Comparison of ENCODE assay signal across 1 cellular context in the genomic region with DNA sequence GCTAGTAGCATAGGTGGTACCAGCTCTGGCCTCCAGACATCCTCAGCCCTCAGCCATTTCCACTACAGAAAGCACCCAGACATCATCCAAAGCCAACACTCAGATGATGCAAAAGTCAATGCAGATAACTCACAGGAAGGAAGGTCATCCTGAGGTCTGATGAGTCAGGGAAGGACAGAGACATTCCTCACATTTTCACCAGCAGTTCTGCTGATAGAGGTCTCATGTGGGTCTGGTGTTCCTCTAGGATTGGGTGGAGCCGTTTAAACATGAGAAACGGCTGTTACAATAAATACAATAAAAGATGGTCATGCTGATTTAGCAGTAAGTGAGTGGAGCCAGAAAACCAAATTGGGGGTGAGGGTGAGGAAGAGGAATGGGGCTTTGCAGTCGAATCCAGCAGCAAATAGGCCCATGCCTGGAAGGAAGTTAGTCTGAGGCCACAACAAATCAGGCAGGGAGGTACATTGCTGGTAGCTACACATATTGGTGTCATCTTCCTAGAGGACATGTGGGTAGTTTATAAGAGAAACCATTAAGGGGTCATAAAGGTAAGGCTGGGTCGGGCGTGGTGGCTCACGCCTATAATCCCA.
TF ChIP-seq lines count a peak whose summit lies in the region.

No MANE protein-coding gene starts in this region.

TF ChIP-seq in HepG2, 621 proteins besides CTCF, POLR2A, EP300 and RAD21 (continued from another document and continues in another):
- TF ChIP-seq, protein P1, sequence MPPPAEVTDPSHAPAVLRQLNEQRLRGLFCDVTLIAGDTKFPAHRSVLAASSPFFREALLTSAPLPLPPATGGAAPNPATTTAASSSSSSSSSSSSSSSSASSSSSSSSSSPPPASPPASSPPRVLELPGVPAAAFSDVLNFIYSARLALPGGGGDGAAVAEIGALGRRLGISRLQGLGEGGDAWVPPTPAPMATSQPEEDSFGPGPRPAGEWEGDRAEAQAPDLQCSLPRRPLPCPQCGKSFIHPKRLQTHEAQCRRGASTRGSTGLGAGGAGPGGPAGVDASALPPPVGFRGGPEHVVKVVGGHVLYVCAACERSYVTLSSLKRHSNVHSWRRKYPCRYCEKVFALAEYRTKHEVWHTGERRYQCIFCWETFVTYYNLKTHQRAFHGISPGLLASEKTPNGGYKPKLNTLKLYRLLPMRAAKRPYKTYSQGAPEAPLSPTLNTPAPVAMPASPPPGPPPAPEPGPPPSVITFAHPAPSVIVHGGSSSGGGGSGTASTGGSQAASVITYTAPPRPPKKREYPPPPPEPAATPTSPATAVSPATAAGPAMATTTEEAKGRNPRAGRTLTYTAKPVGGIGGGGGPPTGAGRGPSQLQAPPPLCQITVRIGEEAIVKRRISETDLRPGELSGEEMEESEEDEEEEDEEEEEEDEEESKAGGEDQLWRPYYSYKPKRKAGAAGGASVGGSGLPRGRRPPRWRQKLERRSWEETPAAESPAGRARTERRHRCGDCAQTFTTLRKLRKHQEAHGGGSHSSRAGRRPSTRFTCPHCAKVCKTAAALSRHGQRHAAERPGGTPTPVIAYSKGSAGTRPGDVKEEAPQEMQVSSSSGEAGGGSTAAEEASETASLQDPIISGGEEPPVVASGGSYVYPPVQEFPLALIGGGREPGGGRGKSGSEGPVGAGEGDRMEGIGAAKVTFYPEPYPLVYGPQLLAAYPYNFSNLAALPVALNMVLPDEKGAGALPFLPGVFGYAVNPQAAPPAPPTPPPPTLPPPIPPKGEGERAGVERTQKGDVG (CRISPR knock-in tag; IDR thresholded peaks at IDR 0.05; ENCODE audit: borderline replicate concordance): no peak
- peak; percentile 80 for TF ChIP-seq CEBPB (IDR thresholded peaks at IDR 0.05; ENCODE audit: borderline replicate concordance, low read depth, low read length)
- no peak for TF ChIP-seq RFX3 (CRISPR knock-in tag; IDR thresholded peaks at IDR 0.05)
- TF ChIP-seq, protein P2, sequence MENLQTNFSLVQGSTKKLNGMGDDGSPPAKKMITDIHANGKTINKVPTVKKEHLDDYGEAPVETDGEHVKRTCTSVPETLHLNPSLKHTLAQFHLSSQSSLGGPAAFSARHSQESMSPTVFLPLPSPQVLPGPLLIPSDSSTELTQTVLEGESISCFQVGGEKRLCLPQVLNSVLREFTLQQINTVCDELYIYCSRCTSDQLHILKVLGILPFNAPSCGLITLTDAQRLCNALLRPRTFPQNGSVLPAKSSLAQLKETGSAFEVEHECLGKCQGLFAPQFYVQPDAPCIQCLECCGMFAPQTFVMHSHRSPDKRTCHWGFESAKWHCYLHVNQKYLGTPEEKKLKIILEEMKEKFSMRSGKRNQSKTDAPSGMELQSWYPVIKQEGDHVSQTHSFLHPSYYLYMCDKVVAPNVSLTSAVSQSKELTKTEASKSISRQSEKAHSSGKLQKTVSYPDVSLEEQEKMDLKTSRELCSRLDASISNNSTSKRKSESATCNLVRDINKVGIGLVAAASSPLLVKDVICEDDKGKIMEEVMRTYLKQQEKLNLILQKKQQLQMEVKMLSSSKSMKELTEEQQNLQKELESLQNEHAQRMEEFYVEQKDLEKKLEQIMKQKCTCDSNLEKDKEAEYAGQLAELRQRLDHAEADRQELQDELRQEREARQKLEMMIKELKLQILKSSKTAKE (CRISPR knock-in tag; IDR thresholded peaks at IDR 0.05; ENCODE audit: borderline replicate concordance): peak; percentile 94
- TF ChIP-seq RARA (CRISPR knock-in tag; IDR thresholded peaks at IDR 0.05): peak; percentile 100
- TF ChIP-seq, protein P3, sequence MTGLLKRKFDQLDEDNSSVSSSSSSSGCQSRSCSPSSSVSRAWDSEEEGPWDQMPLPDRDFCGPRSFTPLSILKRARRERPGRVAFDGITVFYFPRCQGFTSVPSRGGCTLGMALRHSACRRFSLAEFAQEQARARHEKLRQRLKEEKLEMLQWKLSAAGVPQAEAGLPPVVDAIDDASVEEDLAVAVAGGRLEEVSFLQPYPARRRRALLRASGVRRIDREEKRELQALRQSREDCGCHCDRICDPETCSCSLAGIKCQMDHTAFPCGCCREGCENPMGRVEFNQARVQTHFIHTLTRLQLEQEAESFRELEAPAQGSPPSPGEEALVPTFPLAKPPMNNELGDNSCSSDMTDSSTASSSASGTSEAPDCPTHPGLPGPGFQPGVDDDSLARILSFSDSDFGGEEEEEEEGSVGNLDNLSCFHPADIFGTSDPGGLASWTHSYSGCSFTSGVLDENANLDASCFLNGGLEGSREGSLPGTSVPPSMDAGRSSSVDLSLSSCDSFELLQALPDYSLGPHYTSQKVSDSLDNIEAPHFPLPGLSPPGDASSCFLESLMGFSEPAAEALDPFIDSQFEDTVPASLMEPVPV (CRISPR knock-in tag; IDR thresholded peaks at IDR 0.05): no peak
- TF ChIP-seq SAFB2 (CRISPR knock-in tag; IDR thresholded peaks at IDR 0.05; ENCODE audit: borderline replicate concordance, low read depth): no peak
- TF ChIP-seq SIX4 (CRISPR knock-in tag; IDR thresholded peaks at IDR 0.05): 0 out of 2 replicates have a peak, but pooled peaks have one; percentile 30
- no peak for TF ChIP-seq ETV6 (CRISPR knock-in tag; conservative IDR thresholded peaks at IDR 0.05)
- 0 out of 2 replicates have a peak, but pooled peaks have one; percentile 44 for TF ChIP-seq ZNF136 (CRISPR knock-in tag; IDR thresholded peaks at IDR 0.05; ENCODE audit: low read depth)
- TF ChIP-seq, protein P4, sequence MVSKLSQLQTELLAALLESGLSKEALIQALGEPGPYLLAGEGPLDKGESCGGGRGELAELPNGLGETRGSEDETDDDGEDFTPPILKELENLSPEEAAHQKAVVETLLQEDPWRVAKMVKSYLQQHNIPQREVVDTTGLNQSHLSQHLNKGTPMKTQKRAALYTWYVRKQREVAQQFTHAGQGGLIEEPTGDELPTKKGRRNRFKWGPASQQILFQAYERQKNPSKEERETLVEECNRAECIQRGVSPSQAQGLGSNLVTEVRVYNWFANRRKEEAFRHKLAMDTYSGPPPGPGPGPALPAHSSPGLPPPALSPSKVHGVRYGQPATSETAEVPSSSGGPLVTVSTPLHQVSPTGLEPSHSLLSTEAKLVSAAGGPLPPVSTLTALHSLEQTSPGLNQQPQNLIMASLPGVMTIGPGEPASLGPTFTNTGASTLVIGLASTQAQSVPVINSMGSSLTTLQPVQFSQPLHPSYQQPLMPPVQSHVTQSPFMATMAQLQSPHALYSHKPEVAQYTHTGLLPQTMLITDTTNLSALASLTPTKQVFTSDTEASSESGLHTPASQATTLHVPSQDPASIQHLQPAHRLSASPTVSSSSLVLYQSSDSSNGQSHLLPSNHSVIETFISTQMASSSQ (IDR thresholded peaks at IDR 0.05; ENCODE audit: low read depth): no peak
- TF ChIP-seq, protein P4 (CRISPR knock-in tag; IDR thresholded peaks at IDR 0.05; ENCODE audit: borderline replicate concordance): peak; percentile 30; the same call in 1 of the 2 replicates
- TF ChIP-seq ZNF331 (CRISPR knock-in tag; IDR thresholded peaks at IDR 0.05): peak; percentile 55; the same call in 1 of the 2 replicates
- TF ChIP-seq GTF2F1 (IDR thresholded peaks at IDR 0.05; ENCODE audit: low read length): no peak
- TF ChIP-seq NFIC (IDR thresholded peaks at IDR 0.05; ENCODE audit: low read length): peak; percentile 39; the same call in 1 of the 2 replicates
- TF ChIP-seq ZNF724P (CRISPR knock-in tag; IDR thresholded peaks at IDR 0.05; ENCODE audit: borderline replicate concordance): no peak
- no peak for TF ChIP-seq FOXC1 (CRISPR knock-in tag; IDR thresholded peaks at IDR 0.05; ENCODE audit: borderline replicate concordance)
- TF ChIP-seq DMAP1 (CRISPR knock-in tag; IDR thresholded peaks at IDR 0.05): peak; percentile 62; the same call in 1 of the 2 replicates
- TF ChIP-seq ZNF124 (CRISPR knock-in tag; IDR thresholded peaks at IDR 0.05): no peak
- TF ChIP-seq PLRG1 (conservative IDR thresholded peaks at IDR 0.05): no peak
- TF ChIP-seq, protein P5, sequence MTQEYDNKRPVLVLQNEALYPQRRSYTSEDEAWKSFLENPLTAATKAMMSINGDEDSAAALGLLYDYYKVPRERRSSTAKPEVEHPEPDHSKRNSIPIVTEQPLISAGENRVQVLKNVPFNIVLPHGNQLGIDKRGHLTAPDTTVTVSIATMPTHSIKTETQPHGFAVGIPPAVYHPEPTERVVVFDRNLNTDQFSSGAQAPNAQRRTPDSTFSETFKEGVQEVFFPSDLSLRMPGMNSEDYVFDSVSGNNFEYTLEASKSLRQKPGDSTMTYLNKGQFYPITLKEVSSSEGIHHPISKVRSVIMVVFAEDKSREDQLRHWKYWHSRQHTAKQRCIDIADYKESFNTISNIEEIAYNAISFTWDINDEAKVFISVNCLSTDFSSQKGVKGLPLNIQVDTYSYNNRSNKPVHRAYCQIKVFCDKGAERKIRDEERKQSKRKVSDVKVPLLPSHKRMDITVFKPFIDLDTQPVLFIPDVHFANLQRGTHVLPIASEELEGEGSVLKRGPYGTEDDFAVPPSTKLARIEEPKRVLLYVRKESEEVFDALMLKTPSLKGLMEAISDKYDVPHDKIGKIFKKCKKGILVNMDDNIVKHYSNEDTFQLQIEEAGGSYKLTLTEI (CRISPR knock-in tag; conservative IDR thresholded peaks at IDR 0.05): no peak
- TF ChIP-seq SSRP1 (CRISPR knock-in tag; IDR thresholded peaks at IDR 0.05): no peak
- no peak for TF ChIP-seq ZFP36L2 (CRISPR knock-in tag; IDR thresholded peaks at IDR 0.05)
- TF ChIP-seq RBFOX2 (IDR thresholded peaks at IDR 0.05; ENCODE audit: low read depth, low read length): no peak
- no peak for TF ChIP-seq SOX6 (IDR thresholded peaks at IDR 0.05)
- TF ChIP-seq SOX6 (CRISPR knock-in tag; IDR thresholded peaks at IDR 0.05): peak; percentile 77
- no peak for TF ChIP-seq AGO2 (optimal IDR thresholded peaks at IDR 0.05; ENCODE audit: low read depth, low read length)
- TF ChIP-seq, protein P6, sequence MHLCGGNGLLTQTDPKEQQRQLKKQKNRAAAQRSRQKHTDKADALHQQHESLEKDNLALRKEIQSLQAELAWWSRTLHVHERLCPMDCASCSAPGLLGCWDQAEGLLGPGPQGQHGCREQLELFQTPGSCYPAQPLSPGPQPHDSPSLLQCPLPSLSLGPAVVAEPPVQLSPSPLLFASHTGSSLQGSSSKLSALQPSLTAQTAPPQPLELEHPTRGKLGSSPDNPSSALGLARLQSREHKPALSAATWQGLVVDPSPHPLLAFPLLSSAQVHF (CRISPR knock-in tag; IDR thresholded peaks at IDR 0.05): no peak
- TF ChIP-seq, protein P7, sequence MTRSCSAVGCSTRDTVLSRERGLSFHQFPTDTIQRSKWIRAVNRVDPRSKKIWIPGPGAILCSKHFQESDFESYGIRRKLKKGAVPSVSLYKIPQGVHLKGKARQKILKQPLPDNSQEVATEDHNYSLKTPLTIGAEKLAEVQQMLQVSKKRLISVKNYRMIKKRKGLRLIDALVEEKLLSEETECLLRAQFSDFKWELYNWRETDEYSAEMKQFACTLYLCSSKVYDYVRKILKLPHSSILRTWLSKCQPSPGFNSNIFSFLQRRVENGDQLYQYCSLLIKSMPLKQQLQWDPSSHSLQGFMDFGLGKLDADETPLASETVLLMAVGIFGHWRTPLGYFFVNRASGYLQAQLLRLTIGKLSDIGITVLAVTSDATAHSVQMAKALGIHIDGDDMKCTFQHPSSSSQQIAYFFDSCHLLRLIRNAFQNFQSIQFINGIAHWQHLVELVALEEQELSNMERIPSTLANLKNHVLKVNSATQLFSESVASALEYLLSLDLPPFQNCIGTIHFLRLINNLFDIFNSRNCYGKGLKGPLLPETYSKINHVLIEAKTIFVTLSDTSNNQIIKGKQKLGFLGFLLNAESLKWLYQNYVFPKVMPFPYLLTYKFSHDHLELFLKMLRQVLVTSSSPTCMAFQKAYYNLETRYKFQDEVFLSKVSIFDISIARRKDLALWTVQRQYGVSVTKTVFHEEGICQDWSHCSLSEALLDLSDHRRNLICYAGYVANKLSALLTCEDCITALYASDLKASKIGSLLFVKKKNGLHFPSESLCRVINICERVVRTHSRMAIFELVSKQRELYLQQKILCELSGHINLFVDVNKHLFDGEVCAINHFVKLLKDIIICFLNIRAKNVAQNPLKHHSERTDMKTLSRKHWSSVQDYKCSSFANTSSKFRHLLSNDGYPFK (CRISPR knock-in tag; IDR thresholded peaks at IDR 0.05; ENCODE audit: borderline replicate concordance): no peak
- TF ChIP-seq PITX1 (CRISPR knock-in tag; IDR thresholded peaks at IDR 0.05): no peak
- TF ChIP-seq, protein P8, sequence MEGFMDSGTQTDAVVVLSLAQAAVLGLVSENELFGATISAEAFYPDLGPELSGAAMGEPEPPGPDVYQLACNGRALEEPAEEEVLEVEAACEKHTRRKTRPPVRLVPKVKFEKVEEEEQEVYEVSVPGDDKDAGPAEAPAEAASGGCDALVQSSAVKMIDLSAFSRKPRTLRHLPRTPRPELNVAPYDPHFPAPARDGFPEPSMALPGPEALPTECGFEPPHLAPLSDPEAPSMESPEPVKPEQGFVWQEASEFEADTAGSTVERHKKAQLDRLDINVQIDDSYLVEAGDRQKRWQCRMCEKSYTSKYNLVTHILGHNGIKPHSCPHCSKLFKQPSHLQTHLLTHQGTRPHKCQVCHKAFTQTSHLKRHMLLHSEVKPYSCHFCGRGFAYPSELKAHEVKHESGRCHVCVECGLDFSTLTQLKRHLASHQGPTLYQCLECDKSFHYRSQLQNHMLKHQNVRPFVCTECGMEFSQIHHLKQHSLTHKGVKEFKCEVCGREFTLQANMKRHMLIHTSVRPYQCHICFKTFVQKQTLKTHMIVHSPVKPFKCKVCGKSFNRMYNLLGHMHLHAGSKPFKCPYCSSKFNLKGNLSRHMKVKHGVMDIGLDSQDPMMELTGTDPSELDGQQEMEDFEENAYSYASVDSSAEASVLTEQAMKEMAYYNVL (CRISPR knock-in tag; IDR thresholded peaks at IDR 0.05; ENCODE audit: borderline replicate concordance): peak; percentile 47; the same call in 1 of the 2 replicates
- peak; percentile 94 for TF ChIP-seq BCL6 (CRISPR knock-in tag; IDR thresholded peaks at IDR 0.05)
- TF ChIP-seq STAG1 (CRISPR knock-in tag; IDR thresholded peaks at IDR 0.05): no peak; the same call in 1 of the 2 replicates
- TF ChIP-seq, protein P9, sequence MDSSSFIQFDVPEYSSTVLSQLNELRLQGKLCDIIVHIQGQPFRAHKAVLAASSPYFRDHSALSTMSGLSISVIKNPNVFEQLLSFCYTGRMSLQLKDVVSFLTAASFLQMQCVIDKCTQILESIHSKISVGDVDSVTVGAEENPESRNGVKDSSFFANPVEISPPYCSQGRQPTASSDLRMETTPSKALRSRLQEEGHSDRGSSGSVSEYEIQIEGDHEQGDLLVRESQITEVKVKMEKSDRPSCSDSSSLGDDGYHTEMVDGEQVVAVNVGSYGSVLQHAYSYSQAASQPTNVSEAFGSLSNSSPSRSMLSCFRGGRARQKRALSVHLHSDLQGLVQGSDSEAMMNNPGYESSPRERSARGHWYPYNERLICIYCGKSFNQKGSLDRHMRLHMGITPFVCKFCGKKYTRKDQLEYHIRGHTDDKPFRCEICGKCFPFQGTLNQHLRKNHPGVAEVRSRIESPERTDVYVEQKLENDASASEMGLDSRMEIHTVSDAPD (CRISPR knock-in tag; IDR thresholded peaks at IDR 0.05): no peak
- TF ChIP-seq POGZ (CRISPR knock-in tag; IDR thresholded peaks at IDR 0.05): no peak
- peak; percentile 76; the same call in 1 of the 2 replicates for TF ChIP-seq FOSL1 (CRISPR knock-in tag; IDR thresholded peaks at IDR 0.05; ENCODE audit: borderline replicate concordance)
- TF ChIP-seq HOXA9 (CRISPR knock-in tag; IDR thresholded peaks at IDR 0.05; ENCODE audit: borderline replicate concordance): no peak
